Comparison of ENCODE assay signal across 17 cellular contexts in the genomic region with DNA sequence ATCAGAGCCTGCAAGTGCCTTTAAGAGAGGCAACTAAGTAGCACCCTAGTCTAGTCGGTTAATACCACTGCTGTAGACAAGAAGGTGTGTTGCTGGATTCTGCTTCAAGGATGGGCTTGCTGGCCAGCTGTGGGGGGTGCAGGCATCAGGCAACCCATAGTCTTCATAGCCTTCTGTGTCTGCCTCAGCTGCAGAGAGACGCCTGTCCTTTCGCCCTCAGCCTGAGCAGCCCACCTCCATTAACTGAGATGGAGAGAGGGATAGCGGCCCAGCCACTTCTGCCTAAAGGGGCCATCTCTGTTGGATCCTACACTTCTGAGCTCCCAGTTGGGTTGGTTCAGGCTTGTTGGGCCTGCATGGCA.
"Had no signal": no experiment of that assay in that cellular context is flagged by ENCODE, and none has a peak within 500 bp of the region (broad histone marks: within the 10 kb centered on the region; RNA-seq: fewer than 3 reads in every experiment).

No MANE protein-coding gene starts in this region.

- H3K27ac ChIP-seq: coronary artery had no signal

- H3K4me3 ChIP-seq: coronary artery, transverse colon had no signal

- H3K36me3 ChIP-seq: transverse colon had no signal

- H3K9me3 ChIP-seq: transverse colon had no signal

- FAIRE-seq: frontal cortex, small intestine had no signal

- ATAC-seq: activated CD8-positive, alpha-beta memory T cell treated with anti-CD3 and anti-CD28 coated beads, Interleukin-2, amount 10 ng/mL, durations not matched to agents 7 days and 5 days; natural killer cell treated with Interleukin-12 subunit alpha and Interleukin-12 subunit beta and Interleukin-15 and Interleukin-18, amount 100 ng/mL, for 72 hours had no signal

- DNase-seq: activated CD4-positive, alpha-beta memory T cell treated with anti-CD3 and anti-CD28 coated beads for 36 hours; activated CD4-positive, alpha-beta T cell treated with anti-CD3 and anti-CD28 coated beads for 4 hours; activated CD8-positive, alpha-beta memory T cell treated with anti-CD3 and anti-CD28 coated beads, Interleukin-2, amount 10 ng/mL, durations not matched to agents 7 days and 5 days; activated naive CD4-positive, alpha-beta T cell; activated naive CD8-positive, alpha-beta T cell treated with anti-CD3 and anti-CD28 coated beads for 36 hours; amniotic stem cell; central memory CD4-positive, alpha-beta T cell; kidney glomerular epithelial cell; right cardiac atrium; small intestine; stimulated activated CD4-positive, alpha-beta T cell treated with anti-CD3 and anti-CD28 coated beads, Interleukin-15, amount 100 ng/mL, for 24 hours; stimulated activated CD4-positive, alpha-beta T cell treated with anti-CD3 and anti-CD28 coated beads, Interleukin-2, amount 100 ng/mL, for 48 hours; SW 1271; transverse colon had no signal

- H3K27me3 ChIP-seq: transverse colon had no signal
